In the genomic region with DNA sequence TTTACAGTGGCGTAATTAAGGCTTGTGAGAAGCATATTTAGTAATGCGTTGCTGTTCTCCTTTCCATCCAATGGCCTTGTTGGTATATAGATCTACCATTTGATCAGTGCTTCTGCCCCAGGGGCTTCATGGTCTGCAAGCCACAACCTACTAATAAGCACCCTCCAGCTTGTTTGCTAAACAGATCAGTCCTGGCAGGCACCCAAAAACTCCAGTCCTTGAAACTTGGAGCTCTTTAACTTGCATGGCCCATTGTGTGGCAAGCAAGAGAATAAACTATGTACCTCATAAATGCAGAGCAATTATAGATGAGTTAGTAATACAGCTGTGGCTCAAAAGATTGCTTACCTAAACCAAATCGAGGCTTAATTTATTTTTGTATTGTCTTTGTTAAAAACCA, we compare ENCODE assay signal across 13 cellular contexts.
DNase-seq lines count a peak whose midpoint lies in the region; TF ChIP-seq lines count a peak whose summit lies in the region.
"Had no signal": no experiment of that assay in that cellular context is flagged by ENCODE, and none has a peak within 500 bp of the region (broad histone marks: within the 10 kb centered on the region; RNA-seq: fewer than 3 reads in every experiment).

No MANE protein-coding gene starts in this region.

- no peak overlapping the region for H3K27ac Mint-ChIP-seq in activated CD4-positive, alpha-beta T cell treated with anti-CD3 and anti-CD28 coated beads, Interleukin-2, amount 10 ng/mL, durations not matched to agents 24 days and 14 days
- H3K27ac Mint-ChIP-seq: immature natural killer cell, naive B cell had no signal

- no peak for TF ChIP-seq POLR2A in stomach (IDR thresholded peaks at IDR 0.05)

- 70 to 73% (median 72%) methylated on average over 3 of the region's 3 CpGs for WGBS in stomach, 5 donors

- no peaks in the 10 kb centered on the region for H3K4me1 ChIP-seq in stomach

- DNase-seq in DMS 273 (lab: John Stamatoyannopoulos, UW; ENCODE audit: unreplicated experiment) (peak; percentile 49), DMS 273 treated with DMSO at 0.1 percent for 48 hours (lab: John Stamatoyannopoulos, UW) (no peak), NCI-H2227 (lab: John Stamatoyannopoulos, UW; ENCODE audit: unreplicated experiment) (peak; percentile 82), astrocyte of the spinal cord (ENCODE audit: low read depth, low spot score) (peak; percentile 11), stomach (peak; percentile 42), GM13977 (ENCODE audit: low spot score) (no peak), WERI-Rb-1 (no peak)
- no peak for DNase-seq in activated CD4-positive, alpha-beta T cell treated with anti-CD3 and anti-CD28 coated beads, Interleukin-2, amount 10 ng/mL, durations not matched to agents 24 days and 14 days
- DNase-seq: activated naive CD4-positive, alpha-beta T cell treated with anti-CD3 and anti-CD28 coated beads, Interleukin-2, amount 50 U/mL, for 16 hours; immature natural killer cell; naive B cell; right cardiac atrium had no signal

- intact Hi-C loops in stomach (cut with DNase I; ENCODE audit: low total_unique reads): no loop called here
- intact Hi-C loops in activated CD4-positive, alpha-beta T cell treated with anti-CD3 and anti-CD28 coated beads, Interleukin-2, amount 10 ng/mL, durations not matched to agents 24 days and 14 days (cut with micrococcal nuclease): no loop called here

- H3K27ac ChIP-seq in stomach: no peak overlapping the region
- H3K27ac ChIP-seq in WERI-Rb-1: no peak overlapping the region

- TF ChIP-seq CTCF in astrocyte of the spinal cord (IDR thresholded peaks at IDR 0.05; ENCODE audit: low read depth, low read length) (no peak), stomach (IDR thresholded peaks at IDR 0.05) (no peak), GM13977 (IDR thresholded peaks at IDR 0.05; ENCODE audit: extremely low read depth, insufficient read depth, missing control alignments) (no peak), WERI-Rb-1 (IDR thresholded peaks at IDR 0.05; ENCODE audit: low read depth, low read length) (no peak)

- H3K4me3 Mint-ChIP-seq in activated CD4-positive, alpha-beta T cell treated with anti-CD3 and anti-CD28 coated beads, Interleukin-2, amount 10 ng/mL, durations not matched to agents 24 days and 14 days: no peak overlapping the region
- H3K4me3 Mint-ChIP-seq: immature natural killer cell, naive B cell had no signal

- H3K27me3 ChIP-seq in stomach: peaks cover 0 to 8% (median 0%) of the 10 kb centered on the region in 3 donors
- no peaks in the 10 kb centered on the region for H3K27me3 ChIP-seq in WERI-Rb-1 (ENCODE audit: insufficient read depth, low read depth, severe bottlenecking)

- H3K4me1 Mint-ChIP-seq in activated CD4-positive, alpha-beta T cell treated with anti-CD3 and anti-CD28 coated beads, Interleukin-2, amount 10 ng/mL, durations not matched to agents 24 days and 14 days: no peaks in the 10 kb centered on the region
- H3K4me1 Mint-ChIP-seq: immature natural killer cell, naive B cell had no signal

- H3K9me3 ChIP-seq in stomach: no peaks in the 10 kb centered on the region
- no peaks in the 10 kb centered on the region for H3K9me3 ChIP-seq in WERI-Rb-1 (ENCODE audit: severe bottlenecking)

- H3K27me3 Mint-ChIP-seq in activated CD4-positive, alpha-beta T cell treated with anti-CD3 and anti-CD28 coated beads, Interleukin-2, amount 10 ng/mL, durations not matched to agents 24 days and 14 days: peaks cover 1% of the 10 kb centered on the region

- no peaks in the 10 kb centered on the region for H3K36me3 ChIP-seq in stomach
- no peaks in the 10 kb centered on the region for H3K36me3 ChIP-seq in WERI-Rb-1

- in situ Hi-C loops in astrocyte of the spinal cord (cut with HindIII; ENCODE audit: low sequenced_read_pairs): no loop called here
- in situ Hi-C loops in GM13977 (cut with MboI; ENCODE audit: low pct_unique_long_range_greater_than_20kb, low sequenced_read_pairs, unreplicated experiment): no loop called here

- no peaks in the 10 kb centered on the region for H3K9me3 Mint-ChIP-seq in activated CD4-positive, alpha-beta T cell treated with anti-CD3 and anti-CD28 coated beads, Interleukin-2, amount 10 ng/mL, durations not matched to agents 24 days and 14 days
- H3K9me3 Mint-ChIP-seq: immature natural killer cell, naive B cell had no signal

- no peak overlapping the region for H3K4me3 ChIP-seq in astrocyte of the spinal cord (ENCODE audit: low read depth, low read length)
- H3K4me3 ChIP-seq in stomach: no peak overlapping the region
- H3K4me3 ChIP-seq in WERI-Rb-1 (ENCODE audit: low read depth, low read length): no peak overlapping the region
- H3K4me3 ChIP-seq: GM12878 had no signal

- TF ChIP-seq EP300 in stomach (IDR thresholded peaks at IDR 0.05): no peak

- H3K36me3 Mint-ChIP-seq in activated CD4-positive, alpha-beta T cell treated with anti-CD3 and anti-CD28 coated beads, Interleukin-2, amount 10 ng/mL, durations not matched to agents 24 days and 14 days (ENCODE audit: low read depth): no peaks in the 10 kb centered on the region
- H3K36me3 Mint-ChIP-seq: immature natural killer cell, naive B cell had no signal

Comparison
In these comparisons a context has a peak if more than half of its experiments do, and no peak if none do; other contexts are left out.
1. DNase-seq: peak in DMS 273 (single experiment), NCI-H2227 (single experiment), astrocyte of the spinal cord (single experiment) and stomach (single experiment); none in DMS 273 treated with DMSO at 0.1 percent for 48 hours (single experiment), activated CD4-positive, alpha-beta T cell treated with anti-CD3 and anti-CD28 coated beads, Interleukin-2, amount 10 ng/mL, durations not matched to agents 24 days and 14 days (single experiment), GM13977 (single experiment) and WERI-Rb-1 (single experiment).